In genomic region chr2:63587814-63588384, GRCh38 we compare ENCODE assay signal across 8 cellular contexts. TPM values are rescaled to one million over a fixed set of nuclear protein-coding genes. Genes with fewer than 3 reads are reported as not detected.
A peak's percentile ranks its signal among the peaks of the same experiment; 100 is the strongest.
DNase-seq lines count a peak whose midpoint lies in the region; ATAC-seq and TF ChIP-seq lines count a peak whose summit lies in the region.

No MANE protein-coding gene starts in this region.

- peaks cover 30% of the 10 kb centered on the region for H3K4me1 ChIP-seq in muscle layer of colon (ENCODE audit: insufficient read depth, low read length)

- DNase-seq in Jurkat, Clone E6-1 (ENCODE audit: low read depth, low spot score) = no peak
- DNase-seq in choroid plexus epithelial cell (ENCODE audit: low read depth) (peak; percentile 16), activated gamma-delta T cell treated with Interleukin-2 at 50 U/mL for 16 hours (no peak), NCI-H526 treated with DMSO at 0.1 percent for 48 hours (lab: John Stamatoyannopoulos, UW) (no peak), epidermal melanocyte (ENCODE audit: insufficient read length, low spot score) (no peak)

- peak overlapping the region; percentile 91 for H3K27ac ChIP-seq in muscle layer of colon (ENCODE audit: low read depth, low read length)

- peak overlapping the region; percentile 18 for H3K9ac ChIP-seq in muscle layer of colon (ENCODE audit: low read length)

- H3K36me3 ChIP-seq in muscle layer of colon (ENCODE audit: insufficient read depth, low read length) = no peaks in the 10 kb centered on the region

- H3K4me3 ChIP-seq in Jurkat, Clone E6-1 (ENCODE audit: low read length) = peak overlapping the region; percentile 80
- peak overlapping the region; percentile 77 for H3K4me3 ChIP-seq in choroid plexus epithelial cell (ENCODE audit: low read depth, low read length)
- H3K4me3 ChIP-seq in muscle layer of colon (ENCODE audit: low read depth in 1 of 2, low read length in 2 of 2) = peak overlapping the region; percentile 80 to 94

- H3K9me3 ChIP-seq in muscle layer of colon (ENCODE audit: low read length) = no peaks in the 10 kb centered on the region

- TF ChIP-seq CTCF in choroid plexus epithelial cell (conservative IDR thresholded peaks at IDR 0.05; ENCODE audit: low read depth, low read length) = no peak

- H3K27me3 ChIP-seq in muscle layer of colon (ENCODE audit: control insufficient read depth in 1 of 2, insufficient read depth in 2 of 2, low read length in 2 of 2) = no peaks in the 10 kb centered on the region

- peak; percentile 1 for ATAC-seq in GM18502 (IDR thresholded peaks at IDR 0.05; ENCODE audit: poor library complexity, unreplicated experiment)
- ATAC-seq in HG03439 (IDR thresholded peaks at IDR 0.05; ENCODE audit: unreplicated experiment) = no peak

RNA-seq across cellular contexts. Expression of gene WDPCP, which starts 0.4 kb away (rescaled TPM):
- 6.8 TPM for polyA plus RNA-seq in Jurkat, Clone E6-1 (2012; ENCODE audit: insufficient read depth, insufficient read length)

RNA-seq across cellular contexts. Expression of gene MDH1, which starts 0.9 kb away (rescaled TPM):
- polyA plus RNA-seq in Jurkat, Clone E6-1 (2012; ENCODE audit: insufficient read depth, insufficient read length) = 450 TPM
